In genomic region chr10:7505196-7505595, GRCh38 we compare ENCODE assay signal across 35 cellular contexts.
"Had no signal": no experiment of that assay in that cellular context is flagged by ENCODE, and none has a peak within 500 bp of the region (broad histone marks: within the 10 kb centered on the region; RNA-seq: fewer than 3 reads in every experiment).

No MANE protein-coding gene starts in this region.

- H3K27me3 ChIP-seq: brain microvascular endothelial cell, Peyer's patch had no signal

- ATAC-seq: activated naive CD4-positive, alpha-beta T cell treated with anti-CD3 and anti-CD28 coated beads, Interleukin-2, amount 50 U/mL, for 72 hours; activated T-cell treated with anti-CD3 and anti-CD28 coated beads, Interleukin-2, amount 50 U/mL, for 4 hours; PC-3; SK-N-SH treated with all-trans-retinoic acid at 6 μM for 48 hours had no signal

- H3K27ac Mint-ChIP-seq: activated B cell treated with CpG ODN at 0.5 μM for 24 hours; activated CD4-positive, alpha-beta memory T cell treated with anti-CD3 and anti-CD28 coated beads for 36 hours; activated naive CD4-positive, alpha-beta T cell treated with anti-CD3 and anti-CD28 coated beads for 36 hours had no signal

- H3K4me3 ChIP-seq: Peyer's patch had no signal

- H3K27me3 Mint-ChIP-seq: activated B cell treated with CpG ODN at 0.5 μM for 24 hours; activated CD4-positive, alpha-beta memory T cell treated with anti-CD3 and anti-CD28 coated beads for 36 hours had no signal

- H3K9ac ChIP-seq: KMS-11 had no signal

- H3K36me3 ChIP-seq: brain microvascular endothelial cell, Peyer's patch had no signal

- H3K27ac ChIP-seq: brain microvascular endothelial cell, KMS-11, Peyer's patch, VCaP had no signal

- H3K4me3 Mint-ChIP-seq: activated B cell treated with CpG ODN at 0.5 μM for 24 hours; activated CD4-positive, alpha-beta memory T cell treated with anti-CD3 and anti-CD28 coated beads for 36 hours; activated naive CD4-positive, alpha-beta T cell treated with anti-CD3 and anti-CD28 coated beads for 36 hours; activated T-cell treated with anti-CD3 and anti-CD28 coated beads, Interleukin-2, amount 50 U/mL, for 4 hours; activated T-helper 1 cell treated with anti-CD3 and anti-CD28 coated beads, Interleukin-12 subunit alpha, Interleukin-12 subunit beta, Interleukin-2, Interleukin-4 antibody, amounts not matched to agents 30 ng/mL and 10 ng/mL and 1 ng/mL, durations not matched to agents 14 hours and 24 hours and 36 hours had no signal

- H3K4me1 ChIP-seq: Peyer's patch had no signal

- DNase-seq: activated B cell treated with CpG ODN at 0.5 μM for 24 hours; activated CD4-positive, alpha-beta memory T cell treated with anti-CD3 and anti-CD28 coated beads for 36 hours; activated CD4-positive, alpha-beta T cell treated with anti-CD3 and anti-CD28 coated beads for 4 hours; activated CD4-positive, alpha-beta T cell treated with anti-CD3 and anti-CD28 coated beads, Interleukin-2, amount 50 U/mL, for 1 hour; activated CD4-positive, CD25-positive, alpha-beta regulatory T cell treated with anti-CD3 and anti-CD28 coated beads, Interleukin-2, amount 50 U/mL, for 72 hours; activated gamma-delta T cell treated with Interleukin-2 at 50 U/mL for 16 hours; activated naive CD4-positive, alpha-beta T cell treated with anti-CD3 and anti-CD28 coated beads for 36 hours; activated T-cell treated with anti-CD3 and anti-CD28 coated beads for 4 hours; activated T-cell treated with anti-CD3 and anti-CD28 coated beads, Interleukin-2, amount 50 U/mL, for 4 hours; amniotic stem cell; aorta; brain microvascular endothelial cell; central memory CD4-positive, alpha-beta T cell; MM.1S; MV-4-11; NCI-H1092; NCI-H1436 treated with DMSO at 0.1 percent for 48 hours; NCI-H1694 treated with DMSO at 0.1 percent for 48 hours; NCI-H2029; NCI-H510A; NCI-H526; NCI-H748 treated with DMSO at 0.1 percent for 48 hours; NK-92 treated with Interleukin-12 subunit alpha and Interleukin-12 subunit beta, amount 100 ng/mL, for 24 hours; PC-3; Peyer's patch; RPMI8226; SIG-M5; SW 1271; T-helper 2 cell; T-helper 9 cell had no signal

- H3K9me3 ChIP-seq: Peyer's patch had no signal
